Comparison of ENCODE assay signal across 21 cellular contexts in genomic region chr2:233676046-233676445, GRCh38. TPM values are rescaled to one million over a fixed set of nuclear protein-coding genes. Genes with fewer than 3 reads are reported as not detected.
DNase-seq lines count a peak whose midpoint lies in the region; ATAC-seq, FAIRE-seq and TF ChIP-seq lines count a peak whose summit lies in the region.
"Had no signal": no experiment of that assay in that cellular context is flagged by ENCODE, and none has a peak within 500 bp of the region (broad histone marks: within the 10 kb centered on the region; RNA-seq: fewer than 3 reads in every experiment).

No MANE protein-coding gene starts in this region.

- TF ChIP-seq CTCF in A549 (IDR thresholded peaks at IDR 0.05) = no peak
- TF ChIP-seq CTCF in astrocyte of the spinal cord (IDR thresholded peaks at IDR 0.05; ENCODE audit: low read depth, low read length) = no peak

- H3K4me2 ChIP-seq in A549 = no peak overlapping the region
- H3K4me2 ChIP-seq: BLaER1 treated with 17β-estradiol and CSF1 and Interleukin-3, amounts not matched to agents 10 nM and 100 nM; SK-N-SH had no signal

- WGBS in A549 (ENCODE audit: missing lambda C conversion rate) = 3% methylated on average over 2 of the region's 2 CpGs

- DNase-seq in A549 (ENCODE audit: low read depth in 1 of 2, low spot score in 1 of 2) = peak in 1 of 2 experiments; percentile 70
- peak; percentile 55 for DNase-seq in HT1080 (ENCODE audit: low read depth)
- peak; percentile 69 for DNase-seq in astrocyte of the spinal cord (ENCODE audit: low read depth, low spot score)
- peak; percentile 82 for DNase-seq in kidney tubule cell (ENCODE audit: low spot score)
- DNase-seq in NCI-H748 (lab: John Stamatoyannopoulos, UW; ENCODE audit: unreplicated experiment) = no peak
- no peak for DNase-seq in activated CD8-positive, alpha-beta memory T cell treated with anti-CD3 and anti-CD28 coated beads for 24 hours
- DNase-seq: 8988T; CD8-positive, alpha-beta memory T cell; DMS79 treated with DMSO at 0.1 percent for 48 hours; H7; NCI-H1417 treated with DMSO at 0.1 percent for 48 hours; NCI-H2081 treated with DMSO at 0.1 percent for 48 hours; NCI-H510A; Right ventricle myocardium superior; SK-N-SH; T-cell had no signal

- in situ Hi-C loops in astrocyte of the spinal cord (cut with HindIII; ENCODE audit: low sequenced_read_pairs) = no loop called here

- POLR2A ChIA-PET in A549 (lab: Yijun Ruan, JAX) = no interaction called here

- CTCF ChIA-PET in A549 (lab: Yijun Ruan, JAX) = interaction anchor here (1.0 to 1.4 kb wide), 2 partner anchors 23 to 35 kb away, joined by 4 read pairs; no protein-coding TSS in a partner anchor

- ATAC-seq in A549 (peak; percentile 62 to 72; a peak in 4 of 6 replicates), GM18858 (IDR thresholded peaks at IDR 0.05; ENCODE audit: unreplicated experiment) (no peak), HG03025 (IDR thresholded peaks at IDR 0.05; ENCODE audit: low FRiP score, unreplicated experiment) (no peak)
- ATAC-seq: T-cell had no signal

- TF ChIP-seq EP300 in A549 (IDR thresholded peaks at IDR 0.05) = peak; percentile 71 to 80; a peak in 2 of 5 replicates

- H3K4me3 ChIP-seq in A549 (no peak overlapping the region), astrocyte of the spinal cord (ENCODE audit: low read depth, low read length) (no peak overlapping the region)
- H3K4me3 ChIP-seq: BLaER1 treated with 17β-estradiol and CSF1 and Interleukin-3, amounts not matched to agents 10 nM and 100 nM had no signal

- peaks cover 18% of the 10 kb centered on the region for H3K9me3 ChIP-seq in A549
- H3K9me3 ChIP-seq: BLaER1 treated with 17β-estradiol and CSF1 and Interleukin-3, amounts not matched to agents 10 nM and 100 nM; SK-N-SH had no signal

- TF ChIP-seq POLR2A in A549 (IDR thresholded peaks at IDR 0.05; ENCODE audit: low read length) = no peak

- peak overlapping the region; percentile 77 to 82 for H3K27ac ChIP-seq in A549
- H3K27ac ChIP-seq: BLaER1 treated with 17β-estradiol and CSF1 and Interleukin-3, amounts not matched to agents 10 nM and 100 nM; HL-60 had no signal

- peaks cover 20% of the 10 kb centered on the region; the same call in 2 of the 3 replicates for H3K4me1 ChIP-seq in A549
- H3K4me1 ChIP-seq: BLaER1 treated with 17β-estradiol and CSF1 and Interleukin-3, amounts not matched to agents 10 nM and 100 nM had no signal

- no peak for TF ChIP-seq RAD21 in A549 (conservative IDR thresholded peaks at IDR 0.05 in 1 of 2, IDR thresholded peaks at IDR 0.05 in 1 of 2)

- no peak for FAIRE-seq in A549 (lab: Jason Lieb, UNC)
- FAIRE-seq: GM12892 had no signal

TF ChIP-seq in A549, 52 proteins besides CTCF, POLR2A, EP300 and RAD21:
- TF ChIP-seq RNF2 (IDR thresholded peaks at IDR 0.05; ENCODE audit: borderline replicate concordance, low read depth) = no peak
- TF ChIP-seq E2F6 (IDR thresholded peaks at IDR 0.05; ENCODE audit: borderline replicate concordance, low read depth) = no peak
- TF ChIP-seq GATA3 (IDR thresholded peaks at IDR 0.05; ENCODE audit: borderline replicate concordance) = peak; percentile 91; the same call in 1 of the 2 replicates
- TF ChIP-seq FOXS1 (CRISPR knock-in tag; IDR thresholded peaks at IDR 0.05) = no peak
- no peak for TF ChIP-seq HOXB13 (CRISPR knock-in tag; IDR thresholded peaks at IDR 0.05; ENCODE audit: low read depth)
- no peak for TF ChIP-seq CHD4 (IDR thresholded peaks at IDR 0.05; ENCODE audit: borderline replicate concordance)
- peak; percentile 83 for TF ChIP-seq JUNB (IDR thresholded peaks at IDR 0.05)
- TF ChIP-seq TP53 (CRISPR knock-in tag; IDR thresholded peaks at IDR 0.05) = no peak
- no peak for TF ChIP-seq RCOR1 (IDR thresholded peaks at IDR 0.05; ENCODE audit: low read depth, low read length)
- TF ChIP-seq CBX2 (IDR thresholded peaks at IDR 0.05; ENCODE audit: borderline replicate concordance, low read depth) = no peak
- peak; percentile 76 for TF ChIP-seq FOSL2 (IDR thresholded peaks at IDR 0.05)
- TF ChIP-seq FOSL2 (CRISPR knock-in tag; IDR thresholded peaks at IDR 0.05) = peak; percentile 80
- TF ChIP-seq JUN (IDR thresholded peaks at IDR 0.05) = peak in 1 of 2 experiments; percentile 52; a peak in 1 of 5 replicates
- no peak for TF ChIP-seq HOXA7 (CRISPR knock-in tag; IDR thresholded peaks at IDR 0.05)
- TF ChIP-seq ZNF302 (CRISPR knock-in tag; IDR thresholded peaks at IDR 0.05) = no peak
- TF ChIP-seq, protein P1, sequence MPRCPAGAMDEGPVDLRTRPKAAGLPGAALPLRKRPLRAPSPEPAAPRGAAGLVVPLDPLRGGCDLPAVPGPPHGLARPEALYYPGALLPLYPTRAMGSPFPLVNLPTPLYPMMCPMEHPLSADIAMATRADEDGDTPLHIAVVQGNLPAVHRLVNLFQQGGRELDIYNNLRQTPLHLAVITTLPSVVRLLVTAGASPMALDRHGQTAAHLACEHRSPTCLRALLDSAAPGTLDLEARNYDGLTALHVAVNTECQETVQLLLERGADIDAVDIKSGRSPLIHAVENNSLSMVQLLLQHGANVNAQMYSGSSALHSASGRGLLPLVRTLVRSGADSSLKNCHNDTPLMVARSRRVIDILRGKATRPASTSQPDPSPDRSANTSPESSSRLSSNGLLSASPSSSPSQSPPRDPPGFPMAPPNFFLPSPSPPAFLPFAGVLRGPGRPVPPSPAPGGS (IDR thresholded peaks at IDR 0.05) = 0 out of 3 replicates have a peak, but pooled peaks have one; percentile 27
- peak; percentile 45; the same call in 1 of the 2 replicates for TF ChIP-seq MAX (IDR thresholded peaks at IDR 0.05)
- no peak for TF ChIP-seq SMC3 (IDR thresholded peaks at IDR 0.05)
- no peak for TF ChIP-seq MYC (IDR thresholded peaks at IDR 0.05; ENCODE audit: borderline replicate concordance, low read length)

RNA-seq across cellular contexts. Expression of gene UGT1A9, which starts 4.3 kb away (rescaled TPM):
- polyA plus RNA-seq in A549 (2011; rRNA removed) (10.6 and 11.0 TPM in 2 replicates), A549 (2017; fragmentation: RNase III; extraction: RNeasy Plus Mini Kit Qiagen cat#74134 plus additional on column Dnase treatment) (10.3 to 13.1 TPM (median 11.8 TPM) in 3 replicates)
- polyA plus RNA-seq in A549 (2012; cell fraction: cytosol; rRNA removed) = 2.7 and 2.8 TPM in 2 replicates
- polyA plus RNA-seq in A549 (2012; cell fraction: nucleus; rRNA removed) = 3.6 and 5.4 TPM in 2 replicates
- 4.4 and 5.9 TPM in 2 replicates for polyA minus RNA-seq in A549 (2011; rRNA and poly(A)+ RNA removed)
- total RNA-seq in HT1080 (2014; rRNA removed; shearing (Covaris generic)) = not detected in 2 replicates
- polyA plus RNA-seq in HT1080 (2015; cell fraction: cytosol; rRNA removed) = 0.02 TPM in 1 of 2 replicates, not detected in the other
- not detected in 2 replicates for polyA plus RNA-seq in HT1080 (2015; cell fraction: nucleus; rRNA removed)
- total RNA-seq: CD8-positive, alpha-beta memory T cell; H7; Right ventricle myocardium superior; T-cell had no signal
- polyA plus RNA-seq: CD8-positive, alpha-beta memory T cell; SK-N-SH had no signal

RNA-seq across cellular contexts. Expression of gene UGT1A7, which starts 5.7 kb away (rescaled TPM):
- polyA plus RNA-seq in A549 (2011; rRNA removed) = 8.9 and 10.0 TPM in 2 replicates
- 0.93 and 1.1 TPM in 2 replicates for polyA plus RNA-seq in A549 (2012; cell fraction: cytosol; rRNA removed)
- polyA plus RNA-seq in A549 (2012; cell fraction: nucleus; rRNA removed) = 1.2 and 2.3 TPM in 2 replicates
- polyA plus RNA-seq in A549 (2017; fragmentation: RNase III; extraction: RNeasy Plus Mini Kit Qiagen cat#74134 plus additional on column Dnase treatment) = 6.9 to 9.8 TPM (median 9.3 TPM) in 3 replicates
- polyA minus RNA-seq in A549 (2011; rRNA and poly(A)+ RNA removed) = 3.8 and 5.9 TPM in 2 replicates
- not detected in 2 replicates for total RNA-seq in HT1080 (2014; rRNA removed; shearing (Covaris generic))
- polyA plus RNA-seq in HT1080 (2015; cell fraction: cytosol; rRNA removed) = not detected in 2 replicates
- polyA plus RNA-seq in HT1080 (2015; cell fraction: nucleus; rRNA removed) = not detected in 2 replicates
- total RNA-seq: CD8-positive, alpha-beta memory T cell; H7; Right ventricle myocardium superior had no signal
- polyA plus RNA-seq: CD8-positive, alpha-beta memory T cell; SK-N-SH had no signal

RNA-seq across cellular contexts. Expression of gene UGT1A6, which starts 16.6 kb away (rescaled TPM):
- polyA plus RNA-seq in A549 (2011; rRNA removed) (3.5 and 5.5 TPM in 2 replicates), A549 (2017; fragmentation: RNase III; extraction: RNeasy Plus Mini Kit Qiagen cat#74134 plus additional on column Dnase treatment) (2.0 to 2.9 TPM (median 2.5 TPM) in 3 replicates)
- 0.63 and 0.67 TPM in 2 replicates for polyA plus RNA-seq in A549 (2012; cell fraction: cytosol; rRNA removed)
- 1.3 and 2.8 TPM in 2 replicates for polyA plus RNA-seq in A549 (2012; cell fraction: nucleus; rRNA removed)
- 4.1 and 4.9 TPM in 2 replicates for polyA minus RNA-seq in A549 (2011; rRNA and poly(A)+ RNA removed)
- not detected in 2 replicates for total RNA-seq in HT1080 (2014; rRNA removed; shearing (Covaris generic))
- not detected in 2 replicates for polyA plus RNA-seq in HT1080 (2015; cell fraction: cytosol; rRNA removed)
- polyA plus RNA-seq in HT1080 (2015; cell fraction: nucleus; rRNA removed) = not detected in 2 replicates
- total RNA-seq: CD8-positive, alpha-beta memory T cell; H7 had no signal
- polyA plus RNA-seq: CD8-positive, alpha-beta memory T cell; SK-N-SH had no signal

RNA-seq across cellular contexts. Expression of gene UGT1A5, which starts 36.7 kb away (rescaled TPM):
- 0.05 TPM in 1 of 2 replicates, not detected in the other for polyA plus RNA-seq in A549 (2011; rRNA removed)
- 0.03 and 0.04 TPM in 2 replicates for polyA plus RNA-seq in A549 (2012; cell fraction: cytosol; rRNA removed)
- 0.02 TPM in 1 of 2 replicates, not detected in the other for polyA plus RNA-seq in A549 (2012; cell fraction: nucleus; rRNA removed)
- polyA plus RNA-seq in A549 (2017; fragmentation: RNase III; extraction: RNeasy Plus Mini Kit Qiagen cat#74134 plus additional on column Dnase treatment) = 0.12 TPM in 1 of 3 replicates, not detected in the others
- 1.1 and 1.2 TPM in 2 replicates for polyA minus RNA-seq in A549 (2011; rRNA and poly(A)+ RNA removed)
- total RNA-seq in HT1080 (2014; rRNA removed; shearing (Covaris generic)) = not detected in 2 replicates
- polyA plus RNA-seq in HT1080 (2015; cell fraction: cytosol; rRNA removed) = not detected in 2 replicates
- polyA plus RNA-seq in HT1080 (2015; cell fraction: nucleus; rRNA removed) = not detected in 2 replicates
- total RNA-seq: CD8-positive, alpha-beta memory T cell; H7; Right ventricle myocardium superior; T-cell had no signal
- polyA plus RNA-seq: CD8-positive, alpha-beta memory T cell; SK-N-SH had no signal

RNA-seq across cellular contexts. Expression of gene UGT1A10, which starts 39.8 kb away (rescaled TPM):
- 0.10 and 0.12 TPM in 2 replicates for polyA plus RNA-seq in A549 (2011; rRNA removed)
- polyA plus RNA-seq in A549 (2012; cell fraction: cytosol; rRNA removed) = 0.01 and 0.05 TPM in 2 replicates
- 0.11 and 0.13 TPM in 2 replicates for polyA plus RNA-seq in A549 (2012; cell fraction: nucleus; rRNA removed)
- not detected in 3 replicates for polyA plus RNA-seq in A549 (2017; fragmentation: RNase III; extraction: RNeasy Plus Mini Kit Qiagen cat#74134 plus additional on column Dnase treatment)
- polyA minus RNA-seq in A549 (2011; rRNA and poly(A)+ RNA removed) = not detected in 2 replicates
- total RNA-seq in HT1080 (2014; rRNA removed; shearing (Covaris generic)) = not detected in 2 replicates
- polyA plus RNA-seq in HT1080 (2015; cell fraction: cytosol; rRNA removed) = not detected in 2 replicates
- not detected in 2 replicates for polyA plus RNA-seq in HT1080 (2015; cell fraction: nucleus; rRNA removed)
- total RNA-seq: CD8-positive, alpha-beta memory T cell; H7; Right ventricle myocardium superior; T-cell had no signal
- polyA plus RNA-seq: CD8-positive, alpha-beta memory T cell; SK-N-SH had no signal

Comparison
In these comparisons a context has a peak if more than half of its experiments do, and no peak if none do; other contexts are left out.
1. ATAC-seq: peak in A549 (2 of 2); none in GM18858 (single experiment) and HG03025 (single experiment).
2. DNase-seq: peak in HT1080 (single experiment), astrocyte of the spinal cord (single experiment) and kidney tubule cell (single experiment); none in NCI-H748 (single experiment) and activated CD8-positive, alpha-beta memory T cell treated with anti-CD3 and anti-CD28 coated beads for 24 hours (single experiment).